Comparison of ENCODE assay signal across 8 cellular contexts in the genomic region with DNA sequence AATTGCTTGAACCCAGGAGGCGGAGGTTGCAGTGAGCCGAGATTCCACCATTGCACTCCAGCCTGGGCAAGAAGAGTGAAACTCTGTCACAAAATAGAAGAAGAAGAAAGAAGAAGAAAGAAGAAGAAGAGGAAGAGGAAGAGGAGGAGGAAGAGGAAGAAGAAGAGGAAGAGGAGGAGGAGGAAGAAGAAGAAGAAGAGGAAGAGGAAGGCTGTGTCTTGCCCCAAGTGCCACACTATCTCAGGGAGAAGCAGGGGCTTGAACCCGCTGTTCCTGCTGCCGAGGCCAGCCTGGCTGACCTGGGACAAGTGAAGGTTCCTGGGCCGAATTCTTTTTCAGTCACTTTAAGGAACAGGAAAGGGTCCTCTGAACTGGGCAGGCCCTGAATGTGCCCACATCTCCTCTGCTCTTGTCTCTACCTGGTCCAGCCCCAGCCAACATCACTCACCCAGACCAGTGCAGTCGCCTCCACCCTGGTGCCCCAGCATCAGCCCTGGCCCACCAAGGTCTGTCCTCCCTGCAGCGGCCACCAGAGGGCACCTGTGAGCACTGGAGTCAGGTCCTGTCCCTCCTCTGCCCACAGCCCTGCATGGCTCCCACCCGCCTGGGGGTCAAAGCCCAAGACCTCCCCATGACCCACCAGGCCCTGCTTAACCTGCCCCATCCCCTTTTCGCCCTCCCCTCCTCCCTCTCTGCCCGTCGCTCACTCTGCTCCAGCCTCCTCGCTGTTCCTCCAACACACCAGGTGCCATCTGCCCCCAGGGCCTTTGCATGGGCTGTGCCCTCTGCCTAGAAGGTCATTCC. TPM values are rescaled to one million over a fixed set of nuclear protein-coding genes. Genes with fewer than 3 reads are reported as not detected.
A peak's percentile ranks its signal among the peaks of the same experiment; 100 is the strongest.
DNase-seq lines count a peak whose midpoint lies in the region; ATAC-seq and TF ChIP-seq lines count a peak whose summit lies in the region.

No MANE protein-coding gene starts in this region.

- TF ChIP-seq CTCF in HFF-Myc (IDR thresholded peaks at IDR 0.05; ENCODE audit: low read depth, low read length, missing control alignments), result peak; percentile 92
- peak in 2 of 3 donors; percentile 32 to 36 for TF ChIP-seq CTCF in omental fat pad (IDR thresholded peaks at IDR 0.05)
- peak; percentile 69 to 89 (median 78) for TF ChIP-seq CTCF in thyroid gland (IDR thresholded peaks at IDR 0.05)

- DNase-seq in CD4-positive, CD25-positive, alpha-beta regulatory T cell, result peak; percentile 75 to 80 (median 77)
- DNase-seq in HFF-Myc (ENCODE audit: extremely low read depth, low read depth), result peak; percentile 27
- peak; percentile 81 for DNase-seq in RPMI8226
- DNase-seq in fibroblast of the conjunctiva (ENCODE audit: low read depth), result peak; percentile 37
- peak; percentile 97 for DNase-seq in omental fat pad (ENCODE audit: low spot score)
- peak; percentile 77 to 79 for DNase-seq in thyroid gland

- H3K27ac ChIP-seq in CD4-positive, CD25-positive, alpha-beta regulatory T cell (ENCODE audit: insufficient read depth, low read length, poor library complexity, severe bottlenecking), result no peak overlapping the region
- no peak overlapping the region for H3K27ac ChIP-seq in thyroid gland

- H3K27me3 Mint-ChIP-seq in CD4-positive, CD25-positive, alpha-beta regulatory T cell, result peaks cover 5% of the 10 kb centered on the region
- H3K27me3 Mint-ChIP-seq in activated T-helper 17 cell treated with anti-CD3 and anti-CD28 coated beads, Interleukin-2, amount 50 U/mL, for 72 hours, result no peaks in the 10 kb centered on the region

- H3K36me3 ChIP-seq in CD4-positive, CD25-positive, alpha-beta regulatory T cell (ENCODE audit: control insufficient read depth, insufficient read depth, low read length), result no peaks in the 10 kb centered on the region
- H3K36me3 ChIP-seq in thyroid gland, result peaks cover under 1 to 2% of the 10 kb centered on the region in 2 donors

- 74 to 80% methylated on average over 12 of the region's 12 CpGs for WGBS in thyroid gland, 2 donors

- H3K36me3 Mint-ChIP-seq in CD4-positive, CD25-positive, alpha-beta regulatory T cell, result no peaks in the 10 kb centered on the region
- H3K36me3 Mint-ChIP-seq in activated T-helper 17 cell treated with anti-CD3 and anti-CD28 coated beads, Interleukin-2, amount 50 U/mL, for 72 hours (ENCODE audit: low read depth), result peaks cover 7% of the 10 kb centered on the region

- peak overlapping the region in 1 of 3 donors; percentile 75 for H3K27ac Mint-ChIP-seq in CD4-positive, CD25-positive, alpha-beta regulatory T cell
- H3K27ac Mint-ChIP-seq in activated T-helper 17 cell treated with anti-CD3 and anti-CD28 coated beads, Interleukin-2, amount 50 U/mL, for 72 hours, result peak overlapping the region; percentile 73

- no peaks in the 10 kb centered on the region for H3K9me3 ChIP-seq in CD4-positive, CD25-positive, alpha-beta regulatory T cell (ENCODE audit: control insufficient read depth in 2 of 2, low read length in 2 of 2)
- no peaks in the 10 kb centered on the region for H3K9me3 ChIP-seq in thyroid gland

- peak; percentile 65 for ATAC-seq in CD4-positive, CD25-positive, alpha-beta regulatory T cell (ENCODE audit: low read depth in 2 of 2)
- ATAC-seq in activated T-helper 17 cell treated with anti-CD3 and anti-CD28 coated beads, Interleukin-2, amount 50 U/mL, for 72 hours (replicated peaks), result peak; percentile 58
- ATAC-seq in omental fat pad (ENCODE audit: low FRiP score), result peak; percentile 62
- ATAC-seq in HG02884 (IDR thresholded peaks at IDR 0.05; ENCODE audit: unreplicated experiment), result no peak

- H3K4me3 ChIP-seq in CD4-positive, CD25-positive, alpha-beta regulatory T cell (ENCODE audit: low read depth, low read length), result no peak overlapping the region
- H3K4me3 ChIP-seq in HFF-Myc (replicated peaks; ENCODE audit: low read depth, low read length) (no peak overlapping the region), thyroid gland (replicated peaks in 1 of 3) (no peak overlapping the region)

- peaks cover 0 to 27% (median 7%) of the 10 kb centered on the region in 4 donors for H3K4me1 Mint-ChIP-seq in CD4-positive, CD25-positive, alpha-beta regulatory T cell
- peaks cover 25% of the 10 kb centered on the region for H3K4me1 Mint-ChIP-seq in activated T-helper 17 cell treated with anti-CD3 and anti-CD28 coated beads, Interleukin-2, amount 50 U/mL, for 72 hours

- no peak overlapping the region for H3K4me3 Mint-ChIP-seq in CD4-positive, CD25-positive, alpha-beta regulatory T cell
- peak overlapping the region; percentile 45 for H3K4me3 Mint-ChIP-seq in activated T-helper 17 cell treated with anti-CD3 and anti-CD28 coated beads, Interleukin-2, amount 50 U/mL, for 72 hours

- no peak for TF ChIP-seq POLR2A in thyroid gland (IDR thresholded peaks at IDR 0.05)

- intact Hi-C loops in thyroid gland (cut with DNase I), result loop anchor here (2.0 to 5.0 kb wide), 2 partner anchors 41 to 99 kb away; no protein-coding TSS in a partner anchor

- H3K27me3 ChIP-seq in CD4-positive, CD25-positive, alpha-beta regulatory T cell (ENCODE audit: control insufficient read depth, insufficient read depth, low read length), result no peaks in the 10 kb centered on the region
- no peaks in the 10 kb centered on the region for H3K27me3 ChIP-seq in thyroid gland

- H3K4me1 ChIP-seq in CD4-positive, CD25-positive, alpha-beta regulatory T cell (ENCODE audit: control insufficient read depth, insufficient read depth, low read length, poor library complexity, severe bottlenecking), result peaks cover 7% of the 10 kb centered on the region
- peaks cover 0 to 12% of the 10 kb centered on the region in 2 donors for H3K4me1 ChIP-seq in thyroid gland

- no peaks in the 10 kb centered on the region for H3K9me3 Mint-ChIP-seq in CD4-positive, CD25-positive, alpha-beta regulatory T cell
- H3K9me3 Mint-ChIP-seq in activated T-helper 17 cell treated with anti-CD3 and anti-CD28 coated beads, Interleukin-2, amount 50 U/mL, for 72 hours, result no peaks in the 10 kb centered on the region

RNA-seq across cellular contexts. Expression of gene TICAM1, which starts 20.0 kb away (rescaled TPM):
- total RNA-seq in CD4-positive, CD25-positive, alpha-beta regulatory T cell, result 28.5 TPM
- polyA plus RNA-seq in CD4-positive, CD25-positive, alpha-beta regulatory T cell, result 1 to 10 TPM; 3.3 to 9.0 (median 7.3) TPM
- 10 to 100 TPM; 27.6 to 36.1 TPM for total RNA-seq in activated T-helper 17 cell treated with anti-CD3 and anti-CD28 coated beads, Interleukin-2, amount 50 U/mL, for 72 hours
- total RNA-seq in omental fat pad, result 1 to 10 TPM; 4.1 to 8.5 (median 6.3) TPM
- 1 to 10 TPM; 5.2 to 7.0 (median 6.3) TPM for total RNA-seq in thyroid gland

RNA-seq across cellular contexts. Expression of gene FEM1A, which starts 20.0 kb away (rescaled TPM):
- total RNA-seq in CD4-positive, CD25-positive, alpha-beta regulatory T cell, result 11.9 TPM
- 1 to 10 TPM; 2.2 to 4.0 (median 2.7) TPM for polyA plus RNA-seq in CD4-positive, CD25-positive, alpha-beta regulatory T cell
- 10 to 100 TPM in 1 of 2 donors, 1 to 10 TPM in 1; 7.1 to 15.4 TPM for total RNA-seq in activated T-helper 17 cell treated with anti-CD3 and anti-CD28 coated beads, Interleukin-2, amount 50 U/mL, for 72 hours
- total RNA-seq in omental fat pad, result 10 to 100 TPM; 11.8 to 22.1 (median 13.9) TPM
- 10 to 100 TPM; 11.3 to 21.0 (median 15.8) TPM for total RNA-seq in thyroid gland

RNA-seq across cellular contexts. Expression of gene PLIN3, which starts 55.9 kb away (rescaled TPM):
- 28.6 TPM for total RNA-seq in CD4-positive, CD25-positive, alpha-beta regulatory T cell
- polyA plus RNA-seq in CD4-positive, CD25-positive, alpha-beta regulatory T cell, result 10 to 100 TPM; 26.5 to 35.6 (median 31.4) TPM
- 10 to 100 TPM; 46.4 to 56.7 TPM for total RNA-seq in activated T-helper 17 cell treated with anti-CD3 and anti-CD28 coated beads, Interleukin-2, amount 50 U/mL, for 72 hours
- total RNA-seq in omental fat pad, result 10 to 100 TPM; 23.1 to 64.0 (median 33.8) TPM
- 10 to 100 TPM; 24.4 to 41.3 (median 38.0) TPM for total RNA-seq in thyroid gland

Comparison
In these comparisons a context has a peak if more than half of its experiments do, and no peak if none do; other contexts are left out.
1. DNase-seq: peak in every context shown above with its lines; median percentile 97 in omental fat pad; 81 in RPMI8226; 78 in thyroid gland; 77 in CD4-positive, CD25-positive, alpha-beta regulatory T cell; 37 in fibroblast of the conjunctiva; 27 in HFF-Myc.
2. CTCF ChIP-seq: peak in every context shown above with its lines; median percentile 92 in HFF-Myc; 78 in thyroid gland; 34 in omental fat pad.